25 cellular contexts compared by ENCODE assay signal in genomic region chr18:57296336-57296735, GRCh38.
DNase-seq lines count a peak whose midpoint lies in the region; ATAC-seq lines count a peak whose summit lies in the region.
"Had no signal": no experiment of that assay in that cellular context is flagged by ENCODE, and none has a peak within 500 bp of the region (broad histone marks: within the 10 kb centered on the region; RNA-seq: fewer than 3 reads in every experiment).

No MANE protein-coding gene starts in this region.

- H3K9me3 Mint-ChIP-seq in stimulated activated memory B cell treated with anti-CD40 and anti-IgM and Interleukin-4, amounts not matched to agents 10 μg/mL and 1 μg/mL and 100 μg/mL, for 72 hours: no peaks in the 10 kb centered on the region
- H3K9me3 Mint-ChIP-seq: CD4-positive, alpha-beta memory T cell had no signal

- no peak overlapping the region for H3K4me3 Mint-ChIP-seq in stimulated activated memory B cell treated with anti-CD40 and anti-IgM and Interleukin-4, amounts not matched to agents 10 μg/mL and 1 μg/mL and 100 μg/mL, for 72 hours
- H3K4me3 Mint-ChIP-seq: B cell; CD14-positive monocyte; CD4-positive, alpha-beta memory T cell; CD4-positive, CD25-positive, alpha-beta regulatory T cell; CD8-positive, alpha-beta memory T cell had no signal

- no peaks in the 10 kb centered on the region for H3K36me3 Mint-ChIP-seq in stimulated activated memory B cell treated with anti-CD40 and anti-IgM and Interleukin-4, amounts not matched to agents 10 μg/mL and 1 μg/mL and 100 μg/mL, for 72 hours
- H3K36me3 Mint-ChIP-seq: CD14-positive monocyte; CD4-positive, alpha-beta memory T cell; CD4-positive, CD25-positive, alpha-beta regulatory T cell; CD8-positive, alpha-beta memory T cell had no signal

- ATAC-seq in stimulated activated memory B cell treated with anti-CD40 and anti-IgM and Interleukin-4, amounts not matched to agents 10 μg/mL and 1 μg/mL and 100 μg/mL, for 72 hours: peak; percentile 21
- ATAC-seq: A549, GM12878 had no signal

- H3K27me3 Mint-ChIP-seq in stimulated activated memory B cell treated with anti-CD40 and anti-IgM and Interleukin-4, amounts not matched to agents 10 μg/mL and 1 μg/mL and 100 μg/mL, for 72 hours: no peaks in the 10 kb centered on the region
- H3K27me3 Mint-ChIP-seq: CD4-positive, CD25-positive, alpha-beta regulatory T cell had no signal

- no peak overlapping the region for H3K27ac ChIP-seq in substantia nigra (ENCODE audit: low read depth, low read length, poor library complexity, severe bottlenecking)
- H3K27ac ChIP-seq: 22Rv1, A549, BLaER1 had no signal

- H3K27ac Mint-ChIP-seq in stimulated activated memory B cell treated with anti-CD40 and anti-IgM and Interleukin-4, amounts not matched to agents 10 μg/mL and 1 μg/mL and 100 μg/mL, for 72 hours: no peak overlapping the region
- H3K27ac Mint-ChIP-seq: B cell; CD4-positive, alpha-beta memory T cell; CD4-positive, CD25-positive, alpha-beta regulatory T cell; CD8-positive, alpha-beta memory T cell had no signal

- DNase-seq in NCI-H2107 treated with DMSO at 0.1 percent for 48 hours (lab: John Stamatoyannopoulos, UW; ENCODE audit: unreplicated experiment) (peak; percentile 57), NCI-H2107 (lab: John Stamatoyannopoulos, UW) (no peak), NCI-H2171 treated with DMSO at 0.1 percent for 48 hours (lab: John Stamatoyannopoulos, UW) (peak; percentile 12), NCI-H2171 (lab: John Stamatoyannopoulos, UW) (no peak), substantia nigra (lab: John Stamatoyannopoulos, UW) (no peak)
- DNase-seq: AML-193; C1 segment of cervical spinal cord; CD4-positive, alpha-beta memory T cell; CD4-positive, CD25-positive, alpha-beta regulatory T cell; CD8-positive, alpha-beta memory T cell; COR-L47; DMS 273 treated with DMSO at 0.1 percent for 48 hours; DMS153; DMS53; DMS79; DND-41; EL; GDM1 had no signal

- H3K4me1 Mint-ChIP-seq in stimulated activated memory B cell treated with anti-CD40 and anti-IgM and Interleukin-4, amounts not matched to agents 10 μg/mL and 1 μg/mL and 100 μg/mL, for 72 hours: no peaks in the 10 kb centered on the region
- H3K4me1 Mint-ChIP-seq: B cell; CD14-positive monocyte; CD4-positive, alpha-beta memory T cell; CD4-positive, CD25-positive, alpha-beta regulatory T cell; CD8-positive, alpha-beta memory T cell had no signal

Comparison
In these comparisons a context has a peak if more than half of its experiments do, and no peak if none do; other contexts are left out.
1. DNase-seq: peak in NCI-H2107 treated with DMSO at 0.1 percent for 48 hours (single experiment) and NCI-H2171 treated with DMSO at 0.1 percent for 48 hours (single experiment); none in NCI-H2107 (single experiment), NCI-H2171 (single experiment) and substantia nigra (0 of 49).